In genomic region chr9:35828716-35829083, GRCh38 we compare ENCODE assay signal across 8 cellular contexts. TPM values are rescaled to one million over a fixed set of nuclear protein-coding genes. Genes with fewer than 3 reads are reported as not detected.
DNase-seq lines count a peak whose midpoint lies in the region; TF ChIP-seq lines count a peak whose summit lies in the region.

Gene FAM221B (minus strand): TSS chr9:35828732. CDS start chr9:35826161, 2,571 bp downstream.

- no peaks in the 10 kb centered on the region for H3K27me3 ChIP-seq in mesendoderm (ENCODE audit: insufficient read depth, low read length, poor library complexity)
- no peaks in the 10 kb centered on the region for H3K27me3 ChIP-seq in transverse colon

- H2AK5ac ChIP-seq in mesendoderm (ENCODE audit: low read length), result no peak within 1 kb of the TSS

- H3K4me1 ChIP-seq in mesendoderm (ENCODE audit: control insufficient read depth, low read depth, low read length) (peaks cover 6% of the 10 kb centered on the region), transverse colon (peaks cover 9 to 33% (median 27%) of the 10 kb centered on the region in 4 donors)

- peak within 1 kb of the TSS; percentile 95 for H3K56ac ChIP-seq in mesendoderm (ENCODE audit: low read length)

- no peak within 1 kb of the TSS for H2BK120ac ChIP-seq in mesendoderm (ENCODE audit: low read depth, low read length)

- H2BK15ac ChIP-seq in mesendoderm (replicated peaks; ENCODE audit: low read depth), result no peak within 1 kb of the TSS

- H4K8ac ChIP-seq in mesendoderm (ENCODE audit: low read depth, low read length), result no peak within 1 kb of the TSS

- in situ Hi-C loops in transverse colon (cut with MboI; ENCODE audit: low pct_ligation_motif_present in 1 of 4, low pct_unique_long_range_greater_than_20kb in 1 of 4, low sequenced_read_pairs in 3 of 4), result no loop called here

- H3K79me2 ChIP-seq in mesendoderm (ENCODE audit: control insufficient read depth, insufficient read depth, low read length), result no peaks in the 10 kb centered on the region

- no CpG with 5 or more reads among the region's 21 CpGs for WGBS in mesendoderm (ENCODE audit: extremely low coverage, insufficient coverage, low lambda C conversion rate)
- 1% methylated on average over 16 of the region's 21 CpGs; no CpG with 5 or more reads in 1 of the 2 donors for WGBS in transverse colon (ENCODE audit: low coverage in 1 of 2), 2 donors

- peak within 1 kb of the TSS; percentile 15 for H3K23ac ChIP-seq in mesendoderm (ENCODE audit: low read length)

- peak within 1 kb of the TSS; percentile 84 for H3K27ac ChIP-seq in caudate nucleus (ENCODE audit: low read depth, low read length)
- no peak within 1 kb of the TSS for H3K27ac ChIP-seq in mesendoderm (ENCODE audit: low read depth, low read length)
- peak within 1 kb of the TSS; percentile 94 to 98 (median 94) for H3K27ac ChIP-seq in transverse colon

- H3K4me2 ChIP-seq in mesendoderm (ENCODE audit: low read length), result peak within 1 kb of the TSS; percentile 98

- no peaks in the 10 kb centered on the region for H3K36me3 ChIP-seq in mesendoderm (ENCODE audit: control insufficient read depth, insufficient read depth, low read length)
- no peaks in the 10 kb centered on the region for H3K36me3 ChIP-seq in transverse colon

- H3K4me3 ChIP-seq in mesendoderm (ENCODE audit: low read length) (peak within 1 kb of the TSS; percentile 70), transverse colon (peak within 1 kb of the TSS; percentile 72 to 82 (median 78))

- no peaks in the 10 kb centered on the region for H3K79me1 ChIP-seq in mesendoderm (ENCODE audit: low read length)

- DNase-seq in activated CD4-positive, alpha-beta T cell treated with anti-CD3 and anti-CD28 coated beads for 48 hours, result peak; percentile 38
- DNase-seq in activated CD4-positive, alpha-beta T cell treated with anti-CD3 and anti-CD28 coated beads, Interleukin-2, amount 50 U/mL, for 4 hours, result no peak
- peak; percentile 61 for DNase-seq in NCI-H69 (lab: John Stamatoyannopoulos, UW)
- peak in 6 of 61 donors; percentile 43 to 69 (median 59) for DNase-seq in caudate nucleus (lab: John Stamatoyannopoulos, UW)
- DNase-seq in mesendoderm, result peak; percentile 66
- DNase-seq in transverse colon, result peak; percentile 48
- no peak for DNase-seq in hippocampal formation (lab: John Stamatoyannopoulos, UW)
- DNase-seq in NCI-H2081 treated with DMSO at 0.1 percent for 48 hours (lab: John Stamatoyannopoulos, UW), result no peak

- H3K9me3 ChIP-seq in transverse colon, result no peaks in the 10 kb centered on the region

- TF ChIP-seq POLR2A in transverse colon (IDR thresholded peaks at IDR 0.05), result no peak

- intact Hi-C loops in transverse colon (cut with DNase I; ENCODE audit: low total_unique reads), result no loop called here

- TF ChIP-seq CTCF in transverse colon (IDR thresholded peaks at IDR 0.05), result no peak

- peak within 1 kb of the TSS; percentile 18 for H3K4ac ChIP-seq in mesendoderm (ENCODE audit: low read depth, low read length)

- peak within 1 kb of the TSS; percentile 92 for H3K9ac ChIP-seq in mesendoderm (ENCODE audit: low read length)

- no peak for TF ChIP-seq EP300 in transverse colon (IDR thresholded peaks at IDR 0.05; ENCODE audit: low read depth)

- no peak within 1 kb of the TSS for H4K5ac ChIP-seq in mesendoderm (ENCODE audit: low read length)

- peak within 1 kb of the TSS; percentile 95 for H3K18ac ChIP-seq in mesendoderm (ENCODE audit: low read length)

- no peak within 1 kb of the TSS for H2BK5ac ChIP-seq in mesendoderm (ENCODE audit: low read length)

RNA-seq across cellular contexts. Expression of gene FAM221B, which starts in this region (rescaled TPM):
- not detected for polyA plus RNA-seq in mesendoderm (2013, experiment 1 of 2)
- not detected for polyA plus RNA-seq in mesendoderm (2013, experiment 2 of 2)
- total RNA-seq in transverse colon, result under 1 TPM in 1 of 4 donors, not detected in 3; 0.14 TPM

Comparison
In these comparisons a context has a peak if more than half of its experiments do, and no peak if none do; other contexts are left out.
1. DNase-seq: peak in activated CD4-positive, alpha-beta T cell treated with anti-CD3 and anti-CD28 coated beads for 48 hours (single experiment), NCI-H69 (single experiment) and mesendoderm (single experiment); none in activated CD4-positive, alpha-beta T cell treated with anti-CD3 and anti-CD28 coated beads, Interleukin-2, amount 50 U/mL, for 4 hours (0 of 2), hippocampal formation (0 of 2) and NCI-H2081 treated with DMSO at 0.1 percent for 48 hours (single experiment).
2. Peak in DNase-seq, H3K4me3 ChIP-seq and H3K27ac ChIP-seq in transverse colon; RNA of the gene not detected or under 1 TPM.